Comparison of ENCODE assay signal across 8 cellular contexts in the genomic region with DNA sequence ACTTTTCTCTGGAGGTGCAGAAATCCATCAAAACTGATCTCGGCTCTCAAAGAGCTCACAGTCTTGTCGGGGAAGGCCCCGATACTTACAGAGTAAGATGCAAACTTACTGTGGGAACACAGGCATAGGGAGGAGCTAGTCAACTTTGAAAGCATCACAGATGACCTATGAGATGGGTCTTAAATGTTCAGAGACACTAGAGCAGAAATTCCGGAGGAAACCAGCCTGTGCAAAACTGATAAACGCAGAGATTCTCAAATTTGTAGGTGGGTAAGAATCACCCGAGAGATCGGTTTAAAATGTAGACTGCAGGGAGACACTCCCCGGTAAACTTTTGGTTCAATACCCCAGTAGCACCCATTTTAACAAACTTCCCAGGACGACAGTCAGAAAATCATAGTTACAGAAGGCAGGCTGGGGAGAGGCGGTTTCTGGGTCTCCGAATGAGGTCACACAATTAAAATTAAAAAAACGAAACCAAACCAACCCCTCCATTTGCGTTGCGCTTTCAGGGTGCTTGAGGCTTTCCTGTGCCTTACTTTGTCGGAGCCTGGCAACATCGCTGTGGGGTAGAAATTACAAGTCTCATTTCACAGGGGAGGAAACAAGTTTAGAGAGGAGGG. TPM values are rescaled to one million over a fixed set of nuclear protein-coding genes. Genes with fewer than 3 reads are reported as not detected.
A peak's percentile ranks its signal among the peaks of the same experiment; 100 is the strongest.
DNase-seq lines count a peak whose midpoint lies in the region; ATAC-seq and TF ChIP-seq lines count a peak whose summit lies in the region.

No MANE protein-coding gene starts in this region.

- H3K4me1 ChIP-seq in right cardiac atrium (ENCODE audit: control insufficient read depth, insufficient read depth, low read length) = no peaks in the 10 kb centered on the region

- H3K36me3 Mint-ChIP-seq in activated naive CD8-positive, alpha-beta T cell = peaks cover 7% of the 10 kb centered on the region

- H3K4me3 ChIP-seq in GM08714 (ENCODE audit: low read length) (peak overlapping the region; percentile 87), right cardiac atrium (ENCODE audit: low read length) (peak overlapping the region; percentile 60), skeletal muscle cell (ENCODE audit: low read depth, low read length) (peak overlapping the region; percentile 53)

- peak overlapping the region; percentile 99 for H3K4me3 Mint-ChIP-seq in activated naive CD8-positive, alpha-beta T cell

- 2% methylated on average over 16 of the region's 16 CpGs for WGBS in right cardiac atrium

- H3K4me1 Mint-ChIP-seq in activated naive CD8-positive, alpha-beta T cell (ENCODE audit: low read depth) = peaks cover 31% of the 10 kb centered on the region

- H3K9me3 ChIP-seq in right cardiac atrium (ENCODE audit: control insufficient read depth, low read length) = no peaks in the 10 kb centered on the region

- peak; percentile 18 for ATAC-seq in HG02642 (IDR thresholded peaks at IDR 0.05; ENCODE audit: poor library complexity, unreplicated experiment)
- ATAC-seq in right cardiac atrium = peak in 1 of 2 donors; percentile 14

- intact Hi-C loops in right cardiac atrium (cut with DNase I) = loop anchor here in 2 of 4 donors (2.0 to 10.0 kb wide), 2 partner anchors 61 to 63 kb away; no protein-coding TSS in a partner anchor

- peak overlapping the region; percentile 91 for H3K27ac ChIP-seq in 22Rv1
- H3K27ac ChIP-seq in right cardiac atrium (ENCODE audit: low read length) = peak overlapping the region; percentile 98

- H3K9me3 Mint-ChIP-seq in activated naive CD8-positive, alpha-beta T cell (ENCODE audit: low read depth) = no peaks in the 10 kb centered on the region

- H3K27me3 Mint-ChIP-seq in activated naive CD8-positive, alpha-beta T cell = no peaks in the 10 kb centered on the region

- DNase-seq in NCI-H526 treated with DMSO at 0.1 percent for 48 hours (lab: John Stamatoyannopoulos, UW) (peak; percentile 73), right cardiac atrium (no peak), skeletal muscle cell (ENCODE audit: low read depth) (peak; percentile 48), NCI-H1105 (lab: John Stamatoyannopoulos, UW) (no peak)

- no peak for TF ChIP-seq CTCF in 22Rv1 (IDR thresholded peaks at IDR 0.05)

- no peaks in the 10 kb centered on the region for H3K27me3 ChIP-seq in right cardiac atrium (ENCODE audit: control insufficient read depth, insufficient read depth)

- H3K27ac Mint-ChIP-seq in activated naive CD8-positive, alpha-beta T cell = peak overlapping the region; percentile 99

RNA-seq across cellular contexts. Expression of gene THRAP3, which starts 0.8 kb away (rescaled TPM):
- 10 to 100 TPM; 66.3 to 85.5 (median 77.3) TPM for total RNA-seq in right cardiac atrium
- polyA plus RNA-seq in right cardiac atrium = 32.6 TPM

Comparison
In these comparisons a context has a peak if more than half of its experiments do, and no peak if none do; other contexts are left out.
1. DNase-seq: peak in NCI-H526 treated with DMSO at 0.1 percent for 48 hours (single experiment) and skeletal muscle cell (single experiment); none in right cardiac atrium (0 of 3) and NCI-H1105 (single experiment).
2. Peak in every context shown above with its lines, with median percentiles within 50 percentile points of each other: H3K4me3 ChIP-seq.